ENCODE assay signal across 1 cellular context in genomic region chr12:108562348-108563134, GRCh38.
TF ChIP-seq lines count a peak whose summit lies in the region.

TSS of gene ISCU (plus strand) at chr12:108562596. CDS start at chr12:108562623, 27 bp downstream.

TF ChIP-seq in HEK293, 187 proteins besides CTCF, POLR2A, EP300 and RAD21 (continued from another document and continues in another):
- no peak for TF ChIP-seq ZNF518A (tag by site-specific recombination; conservative IDR thresholded peaks at IDR 0.05; ENCODE audit: low read depth)
- no peak for TF ChIP-seq ZNF530 (tag by site-specific recombination; IDR thresholded peaks at IDR 0.05; ENCODE audit: low read depth)
- TF ChIP-seq ZNF155 (tag by site-specific recombination; IDR thresholded peaks at IDR 0.05), result no peak
- TF ChIP-seq ZNF623 (tag by site-specific recombination; IDR thresholded peaks at IDR 0.05), result no peak
- no peak for TF ChIP-seq TRIM28 (IDR thresholded peaks at IDR 0.05; ENCODE audit: borderline replicate concordance, low read length)
- peak; percentile 42 for TF ChIP-seq GLIS1 (tag by site-specific recombination; IDR thresholded peaks at IDR 0.05)
- TF ChIP-seq ZNF280D (tag by site-specific recombination; IDR thresholded peaks at IDR 0.05), result no peak
- TF ChIP-seq ZBTB26 (tag by site-specific recombination; optimal IDR thresholded peaks at IDR 0.05), result peak; percentile 91
- TF ChIP-seq ZNF324 (tag by site-specific recombination; IDR thresholded peaks at IDR 0.05), result no peak
- no peak for TF ChIP-seq RBAK (tag by site-specific recombination; IDR thresholded peaks at IDR 0.05)
- peak; percentile 12; the same call in 1 of the 2 replicates for TF ChIP-seq SP7 (tag by site-specific recombination; IDR thresholded peaks at IDR 0.05)
- peak; percentile 88 for TF ChIP-seq KLF1 (tag by site-specific recombination; IDR thresholded peaks at IDR 0.05)
- TF ChIP-seq SP3 (tag by site-specific recombination; IDR thresholded peaks at IDR 0.05), result peak; percentile 94
- peak; percentile 75 for TF ChIP-seq ZNF629 (tag by site-specific recombination; IDR thresholded peaks at IDR 0.05)
- TF ChIP-seq KLF7 (tag by site-specific recombination; IDR thresholded peaks at IDR 0.05; ENCODE audit: borderline replicate concordance), result no peak
- TF ChIP-seq ZNF398 (tag by site-specific recombination; IDR thresholded peaks at IDR 0.05), result no peak
- TF ChIP-seq SALL2 (tag by site-specific recombination; IDR thresholded peaks at IDR 0.05; ENCODE audit: borderline replicate concordance), result no peak
- no peak for TF ChIP-seq ZNF248 (tag by site-specific recombination; IDR thresholded peaks at IDR 0.05)
- TF ChIP-seq ZNF280C (tag by site-specific recombination; IDR thresholded peaks at IDR 0.05), result no peak
- TF ChIP-seq ZNF394 (tag by site-specific recombination; IDR thresholded peaks at IDR 0.05; ENCODE audit: borderline replicate concordance), result no peak
- TF ChIP-seq ZBTB11 (tag by site-specific recombination; conservative IDR thresholded peaks at IDR 0.05; ENCODE audit: low read depth), result no peak
- TF ChIP-seq PRDM1 (tag by site-specific recombination; IDR thresholded peaks at IDR 0.05), result no peak
- TF ChIP-seq PBX3 (CRISPR knock-in tag; IDR thresholded peaks at IDR 0.05), result 0 out of 2 replicates have a peak, but pooled peaks have one; percentile 51
- no peak for TF ChIP-seq ZBTB17 (tag by site-specific recombination; IDR thresholded peaks at IDR 0.05)
- TF ChIP-seq ZFHX2 (tag by site-specific recombination; conservative IDR thresholded peaks at IDR 0.05), result peak; percentile 66
- no peak for TF ChIP-seq ZNF23 (tag by site-specific recombination; IDR thresholded peaks at IDR 0.05; ENCODE audit: borderline replicate concordance)
- TF ChIP-seq ZNF37A (tag by site-specific recombination; IDR thresholded peaks at IDR 0.05), result no peak
- TF ChIP-seq ZNF791 (tag by site-specific recombination; IDR thresholded peaks at IDR 0.05), result no peak
- no peak for TF ChIP-seq ZNF558 (tag by site-specific recombination; IDR thresholded peaks at IDR 0.05)
- TF ChIP-seq ZNF174 (tag by site-specific recombination; IDR thresholded peaks at IDR 0.05), result no peak
- 0 out of 2 replicates have a peak, but pooled peaks have one; percentile 7 for TF ChIP-seq KLF16 (tag by site-specific recombination; IDR thresholded peaks at IDR 0.05)
- TF ChIP-seq ZNF621 (tag by site-specific recombination; IDR thresholded peaks at IDR 0.05), result no peak
- TF ChIP-seq ZNF132 (tag by site-specific recombination; IDR thresholded peaks at IDR 0.05; ENCODE audit: borderline replicate concordance), result no peak
- TF ChIP-seq ZNF514 (tag by site-specific recombination; IDR thresholded peaks at IDR 0.05), result no peak
- TF ChIP-seq ZFP3 (tag by site-specific recombination; IDR thresholded peaks at IDR 0.05; ENCODE audit: low read depth), result no peak
- no peak for TF ChIP-seq ZNF544 (tag by site-specific recombination; IDR thresholded peaks at IDR 0.05)
- TF ChIP-seq ZSCAN23 (tag by site-specific recombination; IDR thresholded peaks at IDR 0.05), result no peak
- TF ChIP-seq ZNF112 (tag by site-specific recombination; IDR thresholded peaks at IDR 0.05), result no peak
- TF ChIP-seq ZNF549 (tag by site-specific recombination; IDR thresholded peaks at IDR 0.05), result no peak
- no peak for TF ChIP-seq ZBTB8A (tag by site-specific recombination; IDR thresholded peaks at IDR 0.05)
- TF ChIP-seq ZNF571 (tag by site-specific recombination; IDR thresholded peaks at IDR 0.05), result no peak
- no peak for TF ChIP-seq ZNF202 (tag by site-specific recombination; IDR thresholded peaks at IDR 0.05; ENCODE audit: borderline replicate concordance)
- TF ChIP-seq ZSCAN30 (tag by site-specific recombination; IDR thresholded peaks at IDR 0.05), result peak; percentile 60; the same call in 1 of the 2 replicates
- no peak for TF ChIP-seq ZNF626 (tag by site-specific recombination; IDR thresholded peaks at IDR 0.05)
- no peak for TF ChIP-seq ZNF19 (tag by site-specific recombination; IDR thresholded peaks at IDR 0.05; ENCODE audit: low read depth)
- no peak for TF ChIP-seq ZNF404 (tag by site-specific recombination; IDR thresholded peaks at IDR 0.05)
- peak; percentile 83 for TF ChIP-seq SP2 (tag by site-specific recombination; IDR thresholded peaks at IDR 0.05)
- 0 out of 2 replicates have a peak, but pooled peaks have one; percentile 21 for TF ChIP-seq ZSCAN16 (tag by site-specific recombination; IDR thresholded peaks at IDR 0.05)
